Comparison of ENCODE assay signal across 14 cellular contexts in the genomic region with DNA sequence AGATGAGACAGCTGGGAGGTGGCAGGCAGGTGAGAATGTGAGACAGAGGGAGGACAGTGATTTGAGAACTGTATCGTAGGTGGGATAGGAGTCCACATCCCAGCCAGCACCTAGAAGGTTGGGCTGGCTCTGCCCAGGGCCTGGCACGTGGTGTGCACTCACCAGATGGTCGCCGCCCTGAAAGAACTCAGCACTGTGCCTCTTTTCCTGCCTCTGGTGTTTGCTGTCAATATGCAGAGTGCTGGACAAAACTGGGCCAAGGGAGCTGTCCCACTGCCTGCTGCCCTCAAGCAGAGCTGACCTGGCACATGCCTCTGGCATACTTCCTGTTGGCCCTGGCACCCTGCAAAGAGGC. TPM values are rescaled to one million over a fixed set of nuclear protein-coding genes. Genes with fewer than 3 reads are reported as not detected.
A peak's percentile ranks its signal among the peaks of the same experiment; 100 is the strongest.
DNase-seq lines count a peak whose midpoint lies in the region; ATAC-seq and TF ChIP-seq lines count a peak whose summit lies in the region.
"Had no signal": no experiment of that assay in that cellular context is flagged by ENCODE, and none has a peak within 500 bp of the region (broad histone marks: within the 10 kb centered on the region; RNA-seq: fewer than 3 reads in every experiment).

No MANE protein-coding gene starts in this region.

- DNase-seq in AG20443 (ENCODE audit: low spot score) (peak; percentile 37), adrenal gland (peak in 6 of 7 donors; percentile 62 to 85 (median 72)), left ventricle myocardium inferior (no peak), prostate gland (ENCODE audit: low spot score) (no peak), NCI-H128 (lab: John Stamatoyannopoulos, UW; ENCODE audit: unreplicated experiment) (no peak), NCI-H1436 (lab: John Stamatoyannopoulos, UW) (no peak)
- DNase-seq in activated CD4-positive, alpha-beta T cell treated with anti-CD3 and anti-CD28 coated beads, Interleukin-2, amount 10 ng/mL, durations not matched to agents 7 days and 5 days = no peak
- DNase-seq: activated CD8-positive, alpha-beta T cell treated with anti-CD3 and anti-CD28 coated beads, Interleukin-2, amount 10 ng/mL, durations not matched to agents 7 days and 5 days; activated effector memory CD4-positive, alpha-beta T cell treated with anti-CD3 and anti-CD28 coated beads, Interleukin-2, amount 50 U/mL, for 16 hours; MG63; naive thymus-derived CD8-positive, alpha-beta T cell had no signal

- H3K4me1 Mint-ChIP-seq in activated CD4-positive, alpha-beta T cell treated with anti-CD3 and anti-CD28 coated beads, Interleukin-2, amount 10 ng/mL, durations not matched to agents 7 days and 5 days = no peaks in the 10 kb centered on the region

- TF ChIP-seq CTCF in adrenal gland (IDR thresholded peaks at IDR 0.05) (no peak), left ventricle myocardium inferior (IDR thresholded peaks at IDR 0.05; ENCODE audit: borderline replicate concordance) (no peak), prostate gland (IDR thresholded peaks at IDR 0.05) (no peak)

- intact Hi-C loops in adrenal gland (cut with DNase I) = loop anchor here in 1 of 2 donors (5.0 kb wide), 1 partner anchor 36 kb away; no protein-coding TSS in a partner anchor
- intact Hi-C loops in left ventricle myocardium inferior (cut with micrococcal nuclease) = loop anchor here (5.0 kb wide), 1 partner anchor 34 kb away; no protein-coding TSS in a partner anchor
- intact Hi-C loops in prostate gland (cut with DNase I) = no loop called here

- WGBS in adrenal gland, 4 donors = 13 to 50% (median 29%) methylated on average over 1 to 4 of the region's 4 CpGs
- WGBS in prostate gland = 26% methylated on average over 4 of the region's 4 CpGs

- H3K4me1 ChIP-seq in adrenal gland (replicated peaks in 1 of 2) = peaks cover 48 to 56% of the 10 kb centered on the region in 2 donors
- peaks cover 68% of the 10 kb centered on the region for H3K4me1 ChIP-seq in left ventricle myocardium inferior
- H3K4me1 ChIP-seq in prostate gland (replicated peaks) = peaks cover 2% of the 10 kb centered on the region

- no peaks in the 10 kb centered on the region for H3K27me3 Mint-ChIP-seq in activated CD4-positive, alpha-beta T cell treated with anti-CD3 and anti-CD28 coated beads, Interleukin-2, amount 10 ng/mL, durations not matched to agents 7 days and 5 days

- POLR2A ChIA-PET in activated CD4-positive, alpha-beta T cell treated with anti-CD3 and anti-CD28 coated beads, Interleukin-2, amount 10 ng/mL, durations not matched to agents 7 days and 5 days (lab: Charles Lee) = no interaction called here

- ATAC-seq in GM18873 (IDR thresholded peaks at IDR 0.05; ENCODE audit: low FRiP score, unreplicated experiment) = no peak
- ATAC-seq: activated CD8-positive, alpha-beta T cell treated with anti-CD3 and anti-CD28 coated beads, Interleukin-2, amount 10 ng/mL, durations not matched to agents 7 days and 5 days; naive thymus-derived CD8-positive, alpha-beta T cell had no signal

- TF ChIP-seq POLR2A in adrenal gland (IDR thresholded peaks at IDR 0.05) = peak in 1 of 2 donors; percentile 9
- no peak for TF ChIP-seq POLR2A in prostate gland (IDR thresholded peaks at IDR 0.05)

- CTCF ChIA-PET in activated CD4-positive, alpha-beta T cell treated with anti-CD3 and anti-CD28 coated beads, Interleukin-2, amount 10 ng/mL, durations not matched to agents 7 days and 5 days (lab: Charles Lee) = interaction anchor here (2.7 kb wide), 1 partner anchor 12 kb away, joined by 6 read pairs; no protein-coding TSS in a partner anchor

- H3K27me3 ChIP-seq in adrenal gland (no peaks in the 10 kb centered on the region), left ventricle myocardium inferior (ENCODE audit: low read depth) (no peaks in the 10 kb centered on the region), prostate gland (replicated peaks; ENCODE audit: insufficient read depth) (no peaks in the 10 kb centered on the region)
- H3K27me3 ChIP-seq: MG63 had no signal

- H3K4me3 ChIP-seq in adrenal gland (no peak overlapping the region), left ventricle myocardium inferior (no peak overlapping the region), prostate gland (no peak overlapping the region)
- H3K4me3 ChIP-seq: MG63, skin epidermis had no signal

- peak overlapping the region in 4 of 5 donors; percentile 14 to 90 (median 84) for H3K27ac ChIP-seq in adrenal gland
- peak overlapping the region; percentile 89 for H3K27ac ChIP-seq in left ventricle myocardium inferior (replicated peaks)
- H3K27ac ChIP-seq in prostate gland = peak overlapping the region; percentile 10 to 41

- peaks cover 0 to under 1% of the 10 kb centered on the region in 2 donors for H3K36me3 ChIP-seq in adrenal gland (replicated peaks in 1 of 2)
- peaks cover 5% of the 10 kb centered on the region for H3K36me3 ChIP-seq in left ventricle myocardium inferior
- H3K36me3 ChIP-seq in prostate gland = no peaks in the 10 kb centered on the region

- H3K9me3 ChIP-seq in adrenal gland (replicated peaks in 1 of 3) (no peaks in the 10 kb centered on the region), left ventricle myocardium inferior (replicated peaks) (no peaks in the 10 kb centered on the region), prostate gland (no peaks in the 10 kb centered on the region)
- H3K9me3 ChIP-seq: MG63 had no signal

- no peak overlapping the region for H3K4me3 Mint-ChIP-seq in activated CD4-positive, alpha-beta T cell treated with anti-CD3 and anti-CD28 coated beads, Interleukin-2, amount 10 ng/mL, durations not matched to agents 7 days and 5 days
- H3K4me3 Mint-ChIP-seq: activated CD8-positive, alpha-beta T cell treated with anti-CD3 and anti-CD28 coated beads, Interleukin-2, amount 10 ng/mL, durations not matched to agents 7 days and 5 days; naive thymus-derived CD8-positive, alpha-beta T cell; T-helper 2 cell treated with Interferon-gamma antibody and Interleukin-4, amounts not matched to agents 5 μg/mL and 100 μg/mL, for 36 hours had no signal

- H3K36me3 Mint-ChIP-seq in activated CD4-positive, alpha-beta T cell treated with anti-CD3 and anti-CD28 coated beads, Interleukin-2, amount 10 ng/mL, durations not matched to agents 7 days and 5 days (ENCODE audit: low read depth) = no peaks in the 10 kb centered on the region
- H3K36me3 Mint-ChIP-seq: naive thymus-derived CD8-positive, alpha-beta T cell had no signal

- H3K27ac Mint-ChIP-seq in activated CD4-positive, alpha-beta T cell treated with anti-CD3 and anti-CD28 coated beads, Interleukin-2, amount 10 ng/mL, durations not matched to agents 7 days and 5 days = no peak overlapping the region
- H3K27ac Mint-ChIP-seq: activated CD8-positive, alpha-beta T cell treated with anti-CD3 and anti-CD28 coated beads, Interleukin-2, amount 10 ng/mL, durations not matched to agents 7 days and 5 days; naive thymus-derived CD8-positive, alpha-beta T cell; T-helper 2 cell treated with Interferon-gamma antibody and Interleukin-4, amounts not matched to agents 5 μg/mL and 100 μg/mL, for 36 hours had no signal

- no peaks in the 10 kb centered on the region for H3K9me3 Mint-ChIP-seq in activated CD4-positive, alpha-beta T cell treated with anti-CD3 and anti-CD28 coated beads, Interleukin-2, amount 10 ng/mL, durations not matched to agents 7 days and 5 days
- H3K9me3 Mint-ChIP-seq: naive thymus-derived CD8-positive, alpha-beta T cell; T-helper 2 cell treated with Interferon-gamma antibody and Interleukin-4, amounts not matched to agents 5 μg/mL and 100 μg/mL, for 36 hours had no signal

RNA-seq across cellular contexts. Expression of gene CHST3, which starts 36.8 kb away (rescaled TPM):
- total RNA-seq in adrenal gland (10 to 100 TPM; 32.2 to 49.7 (median 35.9) TPM), left ventricle myocardium inferior (18.0 TPM), prostate gland (100 to 1,000 TPM in 1 of 2 donors, 10 to 100 TPM in 1; 16.5 to 197 TPM)
- polyA plus RNA-seq in adrenal gland = 10 to 100 TPM in 1 of 3 donors, 1 to 10 TPM in 2; 3.9 to 30.2 (median 5.4) TPM
- under 1 TPM; 0.02 TPM for total RNA-seq in activated CD4-positive, alpha-beta T cell treated with anti-CD3 and anti-CD28 coated beads, Interleukin-2, amount 10 ng/mL, durations not matched to agents 7 days and 5 days
- total RNA-seq: activated CD8-positive, alpha-beta T cell treated with anti-CD3 and anti-CD28 coated beads, Interleukin-2, amount 10 ng/mL, durations not matched to agents 7 days and 5 days; naive thymus-derived CD8-positive, alpha-beta T cell had no signal
- polyA plus RNA-seq: naive thymus-derived CD8-positive, alpha-beta T cell had no signal

Comparison
In these comparisons a context has a peak if more than half of its experiments do, and no peak if none do; other contexts are left out.
1. DNase-seq: peak in AG20443 (single experiment) and adrenal gland (6 of 7); none in left ventricle myocardium inferior (single experiment), prostate gland (single experiment), NCI-H128 (single experiment), NCI-H1436 (single experiment) and activated CD4-positive, alpha-beta T cell treated with anti-CD3 and anti-CD28 coated beads, Interleukin-2, amount 10 ng/mL, durations not matched to agents 7 days and 5 days (single experiment).
2. H3K27ac ChIP-seq: peak in every context shown above with its lines; median percentile 89 in left ventricle myocardium inferior; 84 in adrenal gland; 26 in prostate gland.
3. RNA of gene CHST3, which starts 36.8 kb away (total RNA-seq): 16.5 to 197 TPM in prostate gland, 32.2 to 49.7 TPM in adrenal gland and 18.0 TPM in left ventricle myocardium inferior (single experiment); 0.02 TPM in activated CD4-positive, alpha-beta T cell treated with anti-CD3 and anti-CD28 coated beads, Interleukin-2, amount 10 ng/mL, durations not matched to agents 7 days and 5 days; every median in the first group is over 10 times any median in the second.